10 cellular contexts compared by ENCODE assay signal in genomic region chr9:95023217-95024003, GRCh38.
DNase-seq lines count a peak whose midpoint lies in the region; ATAC-seq and TF ChIP-seq lines count a peak whose summit lies in the region.
"Had no signal": no experiment of that assay in that cellular context is flagged by ENCODE, and none has a peak within 500 bp of the region (broad histone marks: within the 10 kb centered on the region; RNA-seq: fewer than 3 reads in every experiment).

No MANE protein-coding gene starts in this region.

- no peaks in the 10 kb centered on the region for H4K20me1 ChIP-seq in GM23338 (replicated peaks; ENCODE audit: insufficient read depth)

- CTCF ChIA-PET in WTC11 (lab: Charles Lee): interaction anchor here (1.1 to 2.6 kb wide), 3 partner anchors 22 to 108 kb away, joined by 4 to 10 read pairs (median 6); no protein-coding TSS in a partner anchor

- H3K36me3 Mint-ChIP-seq in WTC11: peaks cover 2% of the 10 kb centered on the region; the same call in 1 of the 2 replicates
- no peaks in the 10 kb centered on the region; the same call in 2 of the 3 replicates for H3K36me3 Mint-ChIP-seq in GM23338 (ENCODE audit: low read depth)

- H3K4me1 Mint-ChIP-seq in WTC11 (peaks cover 8% of the 10 kb centered on the region), GM23338 (peaks cover 13% of the 10 kb centered on the region; the same call in 2 of the 3 replicates)
- H3K4me1 Mint-ChIP-seq: central memory CD8-positive, alpha-beta T cell had no signal

- intact Hi-C loops in left cardiac atrium (cut with DNase I): loop anchor here in 1 of 2 donors (2.0 kb wide), 1 partner anchor 17 kb away; no protein-coding TSS in a partner anchor

- H3K79me2 ChIP-seq in GM23338 (replicated peaks; ENCODE audit: insufficient read depth): no peaks in the 10 kb centered on the region

- no peak overlapping the region for H2AFZ ChIP-seq in GM23338

- POLR2A ChIA-PET in WTC11 (lab: Charles Lee): no interaction called here

- H3K4me2 ChIP-seq in skeletal muscle satellite cell (ENCODE audit: low read length) (peak overlapping the region; percentile 60), GM23338 (no peak overlapping the region)

- DNase-seq in EL (peak; percentile 90), WTC11 (ENCODE audit: low spot score) (no peak), left cardiac atrium (peak; percentile 63), GM23338 (ENCODE audit: low spot score) (no peak)
- DNase-seq in activated effector memory CD4-positive, alpha-beta T cell treated with anti-CD3 and anti-CD28 coated beads, Interleukin-2, amount 50 U/mL, for 16 hours: no peak
- DNase-seq in stimulated activated naive CD4-positive, alpha-beta T cell (lab: John Stamatoyannopoulos, UW): no peak
- DNase-seq: stimulated activated CD4-positive, alpha-beta T cell treated with anti-CD3 and anti-CD28 coated beads, Interleukin-4, amount 100 ng/mL, for 4 hours had no signal

- no peaks in the 10 kb centered on the region for H3K9me2 ChIP-seq in GM23338 (ENCODE audit: insufficient read depth)

- H3K4me1 ChIP-seq in skeletal muscle satellite cell (ENCODE audit: control insufficient read depth, insufficient read depth, low read length) (peaks cover 80% of the 10 kb centered on the region), GM23338 (ENCODE audit: insufficient read depth) (no peaks in the 10 kb centered on the region)

- H3K4me3 ChIP-seq in skeletal muscle satellite cell (ENCODE audit: low read length): peak overlapping the region; percentile 10
- H3K4me3 ChIP-seq in GM23338: no peak overlapping the region

- no peaks in the 10 kb centered on the region for H3K27me3 Mint-ChIP-seq in WTC11 (ENCODE audit: low read depth)
- H3K27me3 Mint-ChIP-seq in GM23338 (ENCODE audit: insufficient read depth, low read depth, poor library complexity): peaks cover 2% of the 10 kb centered on the region
- H3K27me3 Mint-ChIP-seq: central memory CD8-positive, alpha-beta T cell had no signal

- no peaks in the 10 kb centered on the region for H3K9me3 ChIP-seq in skeletal muscle satellite cell (replicated peaks; ENCODE audit: low read length)

- H3K4me3 Mint-ChIP-seq in WTC11: no peak overlapping the region
- no peak overlapping the region for H3K4me3 Mint-ChIP-seq in GM23338
- H3K4me3 Mint-ChIP-seq: central memory CD8-positive, alpha-beta T cell had no signal

- H3F3A ChIP-seq in GM23338 (replicated peaks; ENCODE audit: low read depth): no peaks in the 10 kb centered on the region

- H3K9me3 Mint-ChIP-seq in WTC11 (no peaks in the 10 kb centered on the region), GM23338 (no peaks in the 10 kb centered on the region)
- H3K9me3 Mint-ChIP-seq: central memory CD8-positive, alpha-beta T cell had no signal

- H3K27ac Mint-ChIP-seq in WTC11 (no peak overlapping the region), GM23338 (no peak overlapping the region)

- ATAC-seq in WTC11 (no peak), left cardiac atrium (peak; percentile 41 to 50), GM23338 (no peak), HG03159 (IDR thresholded peaks at IDR 0.05; ENCODE audit: unreplicated experiment) (no peak)

- no peaks in the 10 kb centered on the region for H3K27me3 ChIP-seq in skeletal muscle satellite cell (ENCODE audit: control insufficient read depth, insufficient read depth, low read length)
- H3K27me3 ChIP-seq in GM23338 (ENCODE audit: insufficient read depth): no peaks in the 10 kb centered on the region

- peak overlapping the region; percentile 77 for H3K9ac ChIP-seq in skeletal muscle satellite cell (ENCODE audit: low read depth, low read length)

- H3K27ac ChIP-seq in GM23338 (ENCODE audit: low read depth): no peak overlapping the region

- peaks cover 62% of the 10 kb centered on the region for H3K36me3 ChIP-seq in skeletal muscle satellite cell (ENCODE audit: insufficient read depth, low read length)
- H3K36me3 ChIP-seq in GM23338 (ENCODE audit: insufficient read depth): no peaks in the 10 kb centered on the region

- TF ChIP-seq CTCF in WTC11 (IDR thresholded peaks at IDR 0.05): no peak
- TF ChIP-seq CTCF in GM23338 (conservative IDR thresholded peaks at IDR 0.05; ENCODE audit: low read depth in 2 of 2): no peak

TF ChIP-seq in WTC11, 78 proteins besides CTCF, POLR2A, EP300 and RAD21:
- TF ChIP-seq GABPB1 (CRISPR knock-in tag; IDR thresholded peaks at IDR 0.05) (peak; percentile 40; the same call in 1 of the 2 replicates), ZNF263 (CRISPR knock-in tag; IDR thresholded peaks at IDR 0.05; ENCODE audit: low read depth) (no peak)
- TF ChIP-seq, protein P1, sequence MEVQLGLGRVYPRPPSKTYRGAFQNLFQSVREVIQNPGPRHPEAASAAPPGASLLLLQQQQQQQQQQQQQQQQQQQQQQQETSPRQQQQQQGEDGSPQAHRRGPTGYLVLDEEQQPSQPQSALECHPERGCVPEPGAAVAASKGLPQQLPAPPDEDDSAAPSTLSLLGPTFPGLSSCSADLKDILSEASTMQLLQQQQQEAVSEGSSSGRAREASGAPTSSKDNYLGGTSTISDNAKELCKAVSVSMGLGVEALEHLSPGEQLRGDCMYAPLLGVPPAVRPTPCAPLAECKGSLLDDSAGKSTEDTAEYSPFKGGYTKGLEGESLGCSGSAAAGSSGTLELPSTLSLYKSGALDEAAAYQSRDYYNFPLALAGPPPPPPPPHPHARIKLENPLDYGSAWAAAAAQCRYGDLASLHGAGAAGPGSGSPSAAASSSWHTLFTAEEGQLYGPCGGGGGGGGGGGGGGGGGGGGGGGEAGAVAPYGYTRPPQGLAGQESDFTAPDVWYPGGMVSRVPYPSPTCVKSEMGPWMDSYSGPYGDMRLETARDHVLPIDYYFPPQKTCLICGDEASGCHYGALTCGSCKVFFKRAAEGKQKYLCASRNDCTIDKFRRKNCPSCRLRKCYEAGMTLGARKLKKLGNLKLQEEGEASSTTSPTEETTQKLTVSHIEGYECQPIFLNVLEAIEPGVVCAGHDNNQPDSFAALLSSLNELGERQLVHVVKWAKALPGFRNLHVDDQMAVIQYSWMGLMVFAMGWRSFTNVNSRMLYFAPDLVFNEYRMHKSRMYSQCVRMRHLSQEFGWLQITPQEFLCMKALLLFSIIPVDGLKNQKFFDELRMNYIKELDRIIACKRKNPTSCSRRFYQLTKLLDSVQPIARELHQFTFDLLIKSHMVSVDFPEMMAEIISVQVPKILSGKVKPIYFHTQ (CRISPR knock-in tag; IDR thresholded peaks at IDR 0.05): no peak
- TF ChIP-seq, protein P2, sequence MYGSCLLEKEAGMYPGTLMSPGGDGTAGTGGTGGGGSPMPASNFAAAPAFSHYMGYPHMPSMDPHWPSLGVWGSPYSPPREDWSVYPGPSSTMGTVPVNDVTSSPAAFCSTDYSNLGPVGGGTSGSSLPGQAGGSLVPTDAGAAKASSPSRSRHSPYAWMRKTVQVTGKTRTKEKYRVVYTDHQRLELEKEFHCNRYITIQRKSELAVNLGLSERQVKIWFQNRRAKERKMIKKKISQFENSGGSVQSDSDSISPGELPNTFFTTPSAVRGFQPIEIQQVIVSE (CRISPR knock-in tag; IDR thresholded peaks at IDR 0.05; ENCODE audit: borderline replicate concordance): no peak

TF ChIP-seq in GM23338, 12 proteins besides CTCF, POLR2A, EP300 and RAD21 (continues in another document):
- no peak for TF ChIP-seq JUNB (IDR thresholded peaks at IDR 0.05; ENCODE audit: unreplicated experiment)
- no peak for TF ChIP-seq STAT1 (IDR thresholded peaks at IDR 0.05; ENCODE audit: unreplicated experiment)

Comparison
In these comparisons a context has a peak if more than half of its experiments do, and no peak if none do; other contexts are left out.
1. DNase-seq: peak in EL (single experiment) and left cardiac atrium (single experiment); none in WTC11 (single experiment), GM23338 (single experiment), activated effector memory CD4-positive, alpha-beta T cell treated with anti-CD3 and anti-CD28 coated beads, Interleukin-2, amount 50 U/mL, for 16 hours (single experiment) and stimulated activated naive CD4-positive, alpha-beta T cell (0 of 6).
2. ATAC-seq: peak in left cardiac atrium (2 of 2); none in WTC11 (single experiment), GM23338 (single experiment) and HG03159 (single experiment).